In genomic region chr1:39789571-39790110, GRCh38 we compare ENCODE assay signal across 8 cellular contexts. TPM values are rescaled to one million over a fixed set of nuclear protein-coding genes. Genes with fewer than 3 reads are reported as not detected.
DNase-seq lines count a peak whose midpoint lies in the region; ATAC-seq and TF ChIP-seq lines count a peak whose summit lies in the region.

No MANE protein-coding gene starts in this region.

- H3K9ac ChIP-seq in SK-N-MC (ENCODE audit: insufficient read length) = no peak overlapping the region

- intact Hi-C loops in gastrocnemius medialis (cut with DNase I; ENCODE audit: low total_unique reads) = no loop called here

- WGBS in iPS DF 6.9 (ENCODE audit: insufficient coverage, insufficient read length) = no CpG with 5 or more reads among the region's 15 CpGs

- H3K9me3 ChIP-seq in SK-N-MC (ENCODE audit: low read depth, low read length) (no peaks in the 10 kb centered on the region), iPS DF 6.9 (ENCODE audit: control insufficient read depth, insufficient read depth, low read length) (no peaks in the 10 kb centered on the region), gastrocnemius medialis (no peaks in the 10 kb centered on the region)

- peak in 1 of 2 donors; percentile 16 for ATAC-seq in gastrocnemius medialis
- no peak for ATAC-seq in GM18519 (IDR thresholded peaks at IDR 0.05; ENCODE audit: low FRiP score, unreplicated experiment)

- TF ChIP-seq CTCF in GM12875 (IDR thresholded peaks at IDR 0.05; ENCODE audit: borderline replicate concordance, insufficient read depth, low read depth, low read length) (no peak), gastrocnemius medialis (IDR thresholded peaks at IDR 0.05 in 4 of 5, conservative IDR thresholded peaks at IDR 0.05 in 1 of 5) (no peak)

- in situ Hi-C loops in gastrocnemius medialis (cut with MboI; ENCODE audit: low sequenced_read_pairs in 4 of 4) = loop anchor here in 1 of 4 donors (10.0 kb wide), 1 partner anchor 185 kb away; no protein-coding TSS in a partner anchor
- in situ Hi-C loops in G401 (cut with HindIII; ENCODE audit: low sequenced_read_pairs) = no loop called here

- H3K27me3 ChIP-seq in iPS DF 6.9 (ENCODE audit: control insufficient read depth, insufficient read depth, low read length) (peaks cover 19% of the 10 kb centered on the region; the same call in 1 of the 2 replicates), gastrocnemius medialis (peaks cover 14 to 19% (median 15%) of the 10 kb centered on the region in 3 donors)

- no peak overlapping the region for H3K27ac ChIP-seq in SK-N-MC
- no peak overlapping the region for H3K27ac ChIP-seq in iPS DF 6.9 (ENCODE audit: low read length)
- H3K27ac ChIP-seq in gastrocnemius medialis = no peak overlapping the region

- no peak for DNase-seq in SK-N-MC (ENCODE audit: low read depth, low spot score)
- no peak for DNase-seq in iPS DF 6.9 (ENCODE audit: low read depth, low spot score)
- no peak for DNase-seq in gastrocnemius medialis
- DNase-seq in G401 (ENCODE audit: low spot score) = no peak
- DNase-seq in NCI-H446 treated with DMSO at 0.1 percent for 48 hours (lab: John Stamatoyannopoulos, UW) = no peak
- no peak for DNase-seq in NCI-H2029 treated with DMSO at 0.1 percent for 48 hours (lab: John Stamatoyannopoulos, UW)

- no peak for TF ChIP-seq POLR2A in gastrocnemius medialis (IDR thresholded peaks at IDR 0.05)

- no peaks in the 10 kb centered on the region for H3K36me3 ChIP-seq in SK-N-MC (ENCODE audit: insufficient read depth, low read length)
- no peaks in the 10 kb centered on the region for H3K36me3 ChIP-seq in iPS DF 6.9 (ENCODE audit: control insufficient read depth, insufficient read depth, low read length)
- H3K36me3 ChIP-seq in gastrocnemius medialis = no peaks in the 10 kb centered on the region

- H3K4me3 ChIP-seq in GM12875 (ENCODE audit: low read depth, low read length) = peak overlapping the region; percentile 53
- peak overlapping the region; percentile 73 for H3K4me3 ChIP-seq in SK-N-MC
- peak overlapping the region; percentile 56; the same call in 1 of the 2 replicates for H3K4me3 ChIP-seq in iPS DF 6.9 (ENCODE audit: low read length)
- H3K4me3 ChIP-seq in gastrocnemius medialis = peak overlapping the region in 3 of 4 donors; percentile 40 to 55 (median 47)

- 0 out of 2 replicates have a peak, but pooled peaks cover 2% of the 10 kb centered on the region for H3K4me1 ChIP-seq in iPS DF 6.9 (ENCODE audit: control insufficient read depth, insufficient read depth, low read length)
- no peaks in the 10 kb centered on the region for H3K4me1 ChIP-seq in gastrocnemius medialis

RNA-seq across cellular contexts. Expression of gene BMP8B, which starts 1.0 kb away (rescaled TPM):
- total RNA-seq in gastrocnemius medialis = under 1 TPM in 3 of 4 donors, not detected in 1; 0.12 to 0.31 (median 0.15) TPM
- total RNA-seq in G401 (2014; rRNA removed; shearing (Covaris generic)) = 1.4 and 1.8 TPM in 2 replicates

RNA-seq across cellular contexts. Expression of gene OXCT2, which starts 18.5 kb away (rescaled TPM):
- total RNA-seq in gastrocnemius medialis = under 1 TPM in 1 of 4 donors, not detected in 3; 0.86 TPM
- total RNA-seq in G401 (2014; rRNA removed; shearing (Covaris generic)) = not detected in 2 replicates

RNA-seq across cellular contexts. Expression of gene PPIE, which starts 51.0 kb away (rescaled TPM):
- total RNA-seq in gastrocnemius medialis = 10 to 100 TPM; 22.9 to 30.1 (median 27.2) TPM
- 80.4 and 86.0 TPM in 2 replicates for total RNA-seq in G401 (2014; rRNA removed; shearing (Covaris generic))
